ENCODE assay signal across 11 cellular contexts in genomic region chr11:64254326-64254725, GRCh38.
"Had no signal": no experiment of that assay in that cellular context is flagged by ENCODE, and none has a peak within 500 bp of the region (broad histone marks: within the 10 kb centered on the region; RNA-seq: fewer than 3 reads in every experiment).

No MANE protein-coding gene starts in this region.

- H3K4me2 ChIP-seq: hepatocyte, smooth muscle cell had no signal

- ATAC-seq: naive thymus-derived CD4-positive, alpha-beta T cell; right cardiac atrium had no signal

- H3K9me3 ChIP-seq: colonic mucosa, neutrophil, tibial nerve had no signal

- H3K27me3 ChIP-seq: colonic mucosa, hepatocyte, tibial nerve had no signal

- H3K27ac ChIP-seq: colonic mucosa, hepatocyte, neutrophil, tibial nerve had no signal

- H3K4me3 ChIP-seq: colonic mucosa, hepatocyte, smooth muscle cell, tibial nerve had no signal

- H2AFZ ChIP-seq: hepatocyte had no signal

- DNase-seq: colonic mucosa; effector CD4-positive, alpha-beta T cell; foreskin melanocyte; head of caudate nucleus; naive thymus-derived CD4-positive, alpha-beta T cell; stimulated activated CD4-positive, alpha-beta T cell treated with anti-CD3 and anti-CD28 coated beads, Interleukin-2, amount 100 ng/mL, for 48 hours had no signal
